Comparison of ENCODE assay signal across 1 cellular context in the genomic region with DNA sequence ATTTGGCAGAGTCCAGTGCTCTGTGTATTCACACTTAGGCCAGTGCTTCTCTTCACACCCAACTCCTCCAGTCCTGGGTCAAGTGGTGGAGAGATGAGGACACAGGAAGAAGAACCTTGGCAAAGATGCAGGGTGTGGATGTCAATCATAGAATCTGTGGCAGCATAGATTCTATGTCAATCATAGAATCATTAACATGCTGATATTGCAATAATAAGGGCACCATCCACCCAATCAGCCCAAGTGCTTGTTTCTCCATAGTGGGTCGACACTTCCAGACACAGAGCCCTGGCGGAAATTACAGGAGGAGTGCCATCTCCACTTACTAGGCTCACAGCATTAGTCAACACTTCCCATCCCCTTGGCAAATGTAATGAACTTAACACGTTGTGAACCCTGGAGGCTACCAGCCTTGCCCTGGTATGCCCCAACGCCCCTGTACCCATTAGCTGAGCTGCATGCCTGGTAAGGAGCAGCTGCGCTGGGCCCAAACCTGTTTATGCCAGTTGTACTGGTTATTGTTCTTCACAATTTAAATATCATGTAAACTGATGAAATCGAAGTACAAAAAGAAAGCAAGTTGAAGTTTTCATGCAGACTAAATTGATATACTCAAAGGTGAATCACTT.
TF ChIP-seq lines count a peak whose summit lies in the region.

No MANE protein-coding gene starts in this region.

TF ChIP-seq in HepG2, 621 proteins besides CTCF, POLR2A, EP300 and RAD21 (continued from another document):
- TF ChIP-seq, protein P1, sequence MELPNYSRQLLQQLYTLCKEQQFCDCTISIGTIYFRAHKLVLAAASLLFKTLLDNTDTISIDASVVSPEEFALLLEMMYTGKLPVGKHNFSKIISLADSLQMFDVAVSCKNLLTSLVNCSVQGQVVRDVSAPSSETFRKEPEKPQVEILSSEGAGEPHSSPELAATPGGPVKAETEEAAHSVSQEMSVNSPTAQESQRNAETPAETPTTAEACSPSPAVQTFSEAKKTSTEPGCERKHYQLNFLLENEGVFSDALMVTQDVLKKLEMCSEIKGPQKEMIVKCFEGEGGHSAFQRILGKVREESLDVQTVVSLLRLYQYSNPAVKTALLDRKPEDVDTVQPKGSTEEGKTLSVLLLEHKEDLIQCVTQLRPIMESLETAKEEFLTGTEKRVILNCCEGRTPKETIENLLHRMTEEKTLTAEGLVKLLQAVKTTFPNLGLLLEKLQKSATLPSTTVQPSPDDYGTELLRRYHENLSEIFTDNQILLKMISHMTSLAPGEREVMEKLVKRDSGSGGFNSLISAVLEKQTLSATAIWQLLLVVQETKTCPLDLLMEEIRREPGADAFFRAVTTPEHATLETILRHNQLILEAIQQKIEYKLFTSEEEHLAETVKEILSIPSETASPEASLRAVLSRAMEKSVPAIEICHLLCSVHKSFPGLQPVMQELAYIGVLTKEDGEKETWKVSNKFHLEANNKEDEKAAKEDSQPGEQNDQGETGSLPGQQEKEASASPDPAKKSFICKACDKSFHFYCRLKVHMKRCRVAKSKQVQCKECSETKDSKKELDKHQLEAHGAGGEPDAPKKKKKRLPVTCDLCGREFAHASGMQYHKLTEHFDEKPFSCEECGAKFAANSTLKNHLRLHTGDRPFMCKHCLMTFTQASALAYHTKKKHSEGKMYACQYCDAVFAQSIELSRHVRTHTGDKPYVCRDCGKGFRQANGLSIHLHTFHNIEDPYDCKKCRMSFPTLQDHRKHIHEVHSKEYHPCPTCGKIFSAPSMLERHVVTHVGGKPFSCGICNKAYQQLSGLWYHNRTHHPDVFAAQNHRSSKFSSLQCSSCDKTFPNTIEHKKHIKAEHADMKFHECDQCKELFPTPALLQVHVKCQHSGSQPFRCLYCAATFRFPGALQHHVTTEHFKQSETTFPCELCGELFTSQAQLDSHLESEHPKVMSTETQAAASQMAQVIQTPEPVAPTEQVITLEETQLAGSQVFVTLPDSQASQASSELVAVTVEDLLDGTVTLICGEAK (IDR thresholded peaks at IDR 0.05), result no peak
- TF ChIP-seq, protein P1 (CRISPR knock-in tag; IDR thresholded peaks at IDR 0.05), result no peak
- TF ChIP-seq MAFK (conservative IDR thresholded peaks at IDR 0.05 in 1 of 2, IDR thresholded peaks at IDR 0.05 in 1 of 2; ENCODE audit: low read length in 2 of 2) (peak; percentile 56 to 69; a peak in 3 of 4 replicates), MAFF (IDR thresholded peaks at IDR 0.05; ENCODE audit: low read depth, low read length) (peak; percentile 55; the same call in 1 of the 2 replicates)
- TF ChIP-seq, protein P2, sequence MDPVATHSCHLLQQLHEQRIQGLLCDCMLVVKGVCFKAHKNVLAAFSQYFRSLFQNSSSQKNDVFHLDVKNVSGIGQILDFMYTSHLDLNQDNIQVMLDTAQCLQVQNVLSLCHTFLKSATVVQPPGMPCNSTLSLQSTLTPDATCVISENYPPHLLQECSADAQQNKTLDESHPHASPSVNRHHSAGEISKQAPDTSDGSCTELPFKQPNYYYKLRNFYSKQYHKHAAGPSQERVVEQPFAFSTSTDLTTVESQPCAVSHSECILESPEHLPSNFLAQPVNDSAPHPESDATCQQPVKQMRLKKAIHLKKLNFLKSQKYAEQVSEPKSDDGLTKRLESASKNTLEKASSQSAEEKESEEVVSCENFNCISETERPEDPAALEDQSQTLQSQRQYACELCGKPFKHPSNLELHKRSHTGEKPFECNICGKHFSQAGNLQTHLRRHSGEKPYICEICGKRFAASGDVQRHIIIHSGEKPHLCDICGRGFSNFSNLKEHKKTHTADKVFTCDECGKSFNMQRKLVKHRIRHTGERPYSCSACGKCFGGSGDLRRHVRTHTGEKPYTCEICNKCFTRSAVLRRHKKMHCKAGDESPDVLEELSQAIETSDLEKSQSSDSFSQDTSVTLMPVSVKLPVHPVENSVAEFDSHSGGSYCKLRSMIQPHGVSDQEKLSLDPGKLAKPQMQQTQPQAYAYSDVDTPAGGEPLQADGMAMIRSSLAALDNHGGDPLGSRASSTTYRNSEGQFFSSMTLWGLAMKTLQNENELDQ (CRISPR knock-in tag; IDR thresholded peaks at IDR 0.05; ENCODE audit: borderline replicate concordance), result no peak
